In genomic region chr19:51096473-51097165, GRCh38 we compare ENCODE assay signal across 1 cellular context.
TF ChIP-seq lines count a peak whose summit lies in the region.

No MANE protein-coding gene starts in this region.

TF ChIP-seq in SK-N-SH treated with all-trans-retinoic acid at 6 μM for 48 hours, 23 proteins besides CTCF, POLR2A, EP300 and RAD21 (continued from another document):
- TF ChIP-seq, protein P1, sequence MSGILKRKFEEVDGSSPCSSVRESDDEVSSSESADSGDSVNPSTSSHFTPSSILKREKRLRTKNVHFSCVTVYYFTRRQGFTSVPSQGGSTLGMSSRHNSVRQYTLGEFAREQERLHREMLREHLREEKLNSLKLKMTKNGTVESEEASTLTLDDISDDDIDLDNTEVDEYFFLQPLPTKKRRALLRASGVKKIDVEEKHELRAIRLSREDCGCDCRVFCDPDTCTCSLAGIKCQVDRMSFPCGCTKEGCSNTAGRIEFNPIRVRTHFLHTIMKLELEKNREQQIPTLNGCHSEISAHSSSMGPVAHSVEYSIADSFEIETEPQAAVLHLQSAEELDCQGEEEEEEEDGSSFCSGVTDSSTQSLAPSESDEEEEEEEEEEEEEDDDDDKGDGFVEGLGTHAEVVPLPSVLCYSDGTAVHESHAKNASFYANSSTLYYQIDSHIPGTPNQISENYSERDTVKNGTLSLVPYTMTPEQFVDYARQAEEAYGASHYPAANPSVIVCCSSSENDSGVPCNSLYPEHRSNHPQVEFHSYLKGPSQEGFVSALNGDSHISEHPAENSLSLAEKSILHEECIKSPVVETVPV (CRISPR knock-in tag; IDR thresholded peaks at IDR 0.05): no peak
- TF ChIP-seq ESRRG (CRISPR knock-in tag; IDR thresholded peaks at IDR 0.05) (no peak), ZFP30 (CRISPR knock-in tag; IDR thresholded peaks at IDR 0.05) (no peak), ZNF565 (CRISPR knock-in tag; conservative IDR thresholded peaks at IDR 0.05; ENCODE audit: low read depth) (no peak)
